Comparison of ENCODE assay signal across 1 cellular context in genomic region chr20:33650753-33651561, GRCh38.
TF ChIP-seq lines count a peak whose summit lies in the region.

No MANE protein-coding gene starts in this region.

TF ChIP-seq in HepG2, 621 proteins besides CTCF, POLR2A, EP300 and RAD21 (continued from another document):
- TF ChIP-seq, protein P1, sequence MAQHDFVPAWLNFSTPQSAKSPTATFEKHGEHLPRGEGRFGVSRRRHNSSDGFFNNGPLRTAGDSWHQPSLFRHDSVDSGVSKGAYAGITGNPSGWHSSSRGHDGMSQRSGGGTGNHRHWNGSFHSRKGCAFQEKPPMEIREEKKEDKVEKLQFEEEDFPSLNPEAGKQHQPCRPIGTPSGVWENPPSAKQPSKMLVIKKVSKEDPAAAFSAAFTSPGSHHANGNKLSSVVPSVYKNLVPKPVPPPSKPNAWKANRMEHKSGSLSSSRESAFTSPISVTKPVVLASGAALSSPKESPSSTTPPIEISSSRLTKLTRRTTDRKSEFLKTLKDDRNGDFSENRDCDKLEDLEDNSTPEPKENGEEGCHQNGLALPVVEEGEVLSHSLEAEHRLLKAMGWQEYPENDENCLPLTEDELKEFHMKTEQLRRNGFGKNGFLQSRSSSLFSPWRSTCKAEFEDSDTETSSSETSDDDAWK (CRISPR knock-in tag; IDR thresholded peaks at IDR 0.05), result no peak
- TF ChIP-seq SRSF9 (IDR thresholded peaks at IDR 0.05; ENCODE audit: borderline replicate concordance, insufficient read depth, low read depth, low read length, poor library complexity, severe bottlenecking), result no peak
- 0 out of 2 replicates have a peak, but pooled peaks have one; percentile 66 for TF ChIP-seq DNMT1 (CRISPR knock-in tag; IDR thresholded peaks at IDR 0.05)
- peak; percentile 67; the same call in 1 of the 2 replicates for TF ChIP-seq POLR2G (IDR thresholded peaks at IDR 0.05; ENCODE audit: low read depth, low read length)
